Comparison of ENCODE assay signal across 17 cellular contexts in genomic region chr19:34228347-34228746, GRCh38. TPM values are rescaled to one million over a fixed set of nuclear protein-coding genes. Genes with fewer than 3 reads are reported as not detected.
DNase-seq lines count a peak whose midpoint lies in the region; TF ChIP-seq lines count a peak whose summit lies in the region.
"Had no signal": no experiment of that assay in that cellular context is flagged by ENCODE, and none has a peak within 500 bp of the region (broad histone marks: within the 10 kb centered on the region; RNA-seq: fewer than 3 reads in every experiment).

No MANE protein-coding gene starts in this region.

- in situ Hi-C loops in G401 (cut with HindIII; ENCODE audit: low sequenced_read_pairs), result no loop called here

- CTCF ChIA-PET in activated naive CD4-positive, alpha-beta T cell treated with anti-CD3 and anti-CD28 coated beads, Interleukin-2, amount 10 ng/mL, durations not matched to agents 7 days and 5 days (lab: Charles Lee), result interaction anchor here (0.7 to 1.0 kb wide), 2 partner anchors 9 to 55 kb away, joined by 4 read pairs; no protein-coding TSS in a partner anchor

- H3K27ac Mint-ChIP-seq in activated naive CD4-positive, alpha-beta T cell treated with anti-CD3 and anti-CD28 coated beads, Interleukin-2, amount 50 U/mL, for 24 hours, result peak overlapping the region; percentile 70
- no peak overlapping the region for H3K27ac Mint-ChIP-seq in activated naive CD4-positive, alpha-beta T cell treated with anti-CD3 and anti-CD28 coated beads, Interleukin-2, amount 10 ng/mL, durations not matched to agents 7 days and 5 days
- H3K27ac Mint-ChIP-seq: IgD-negative memory B cell had no signal

- H3K27me3 Mint-ChIP-seq in activated naive CD4-positive, alpha-beta T cell treated with anti-CD3 and anti-CD28 coated beads, Interleukin-2, amount 50 U/mL, for 24 hours, result no peaks in the 10 kb centered on the region
- no peaks in the 10 kb centered on the region for H3K27me3 Mint-ChIP-seq in activated naive CD4-positive, alpha-beta T cell treated with anti-CD3 and anti-CD28 coated beads, Interleukin-2, amount 10 ng/mL, durations not matched to agents 7 days and 5 days
- H3K27me3 Mint-ChIP-seq: IgD-negative memory B cell had no signal

- H3K4me1 Mint-ChIP-seq in activated naive CD4-positive, alpha-beta T cell treated with anti-CD3 and anti-CD28 coated beads, Interleukin-2, amount 50 U/mL, for 24 hours, result peaks cover 46% of the 10 kb centered on the region
- peaks cover 65% of the 10 kb centered on the region for H3K4me1 Mint-ChIP-seq in activated naive CD4-positive, alpha-beta T cell treated with anti-CD3 and anti-CD28 coated beads, Interleukin-2, amount 10 ng/mL, durations not matched to agents 7 days and 5 days

- no peak overlapping the region for H3K4me3 ChIP-seq in epithelial cell of esophagus (ENCODE audit: low read length)
- H3K4me3 ChIP-seq: HAP-1 had no signal

- peaks cover 25% of the 10 kb centered on the region for H3K36me3 Mint-ChIP-seq in activated naive CD4-positive, alpha-beta T cell treated with anti-CD3 and anti-CD28 coated beads, Interleukin-2, amount 50 U/mL, for 24 hours
- H3K36me3 Mint-ChIP-seq in activated naive CD4-positive, alpha-beta T cell treated with anti-CD3 and anti-CD28 coated beads, Interleukin-2, amount 10 ng/mL, durations not matched to agents 7 days and 5 days, result peaks cover 56% of the 10 kb centered on the region

- no peak for TF ChIP-seq CTCF in epithelial cell of esophagus (IDR thresholded peaks at IDR 0.05; ENCODE audit: insufficient read depth, low read depth, low read length, missing control alignments)

- H3K4me3 Mint-ChIP-seq in activated naive CD4-positive, alpha-beta T cell treated with anti-CD3 and anti-CD28 coated beads, Interleukin-2, amount 50 U/mL, for 24 hours, result no peak overlapping the region
- H3K4me3 Mint-ChIP-seq in activated naive CD4-positive, alpha-beta T cell treated with anti-CD3 and anti-CD28 coated beads, Interleukin-2, amount 10 ng/mL, durations not matched to agents 7 days and 5 days, result no peak overlapping the region
- H3K4me3 Mint-ChIP-seq: IgD-negative memory B cell had no signal

- DNase-seq in activated naive CD4-positive, alpha-beta T cell treated with anti-CD3 and anti-CD28 coated beads, Interleukin-2, amount 10 ng/mL, durations not matched to agents 7 days and 5 days, result no peak
- peak; percentile 71 for DNase-seq in RKO (ENCODE audit: low spot score)
- peak; percentile 16 for DNase-seq in epithelial cell of esophagus (ENCODE audit: low read depth)
- peak; percentile 26 for DNase-seq in stromal cell of bone marrow (ENCODE audit: low read depth)
- DNase-seq in G401 (ENCODE audit: low spot score), result no peak
- no peak for DNase-seq in NCI-H2081 treated with DMSO at 0.1 percent for 48 hours (lab: John Stamatoyannopoulos, UW)
- DNase-seq in NCI-H187 (lab: John Stamatoyannopoulos, UW), result no peak
- DNase-seq: AML-193, DMS53, GDM1, NCI-H1048, NCI-H2171, NCI-H510A, RPMI8226 had no signal

- H3K9me3 Mint-ChIP-seq in activated naive CD4-positive, alpha-beta T cell treated with anti-CD3 and anti-CD28 coated beads, Interleukin-2, amount 50 U/mL, for 24 hours, result no peaks in the 10 kb centered on the region
- no peaks in the 10 kb centered on the region for H3K9me3 Mint-ChIP-seq in activated naive CD4-positive, alpha-beta T cell treated with anti-CD3 and anti-CD28 coated beads, Interleukin-2, amount 10 ng/mL, durations not matched to agents 7 days and 5 days
- H3K9me3 Mint-ChIP-seq: IgD-negative memory B cell had no signal

RNA-seq across cellular contexts. Expression of gene GARRE1, which starts 26.0 kb away (rescaled TPM):
- total RNA-seq in G401 (2014; rRNA removed; shearing (Covaris generic)), result 15.9 and 18.5 TPM in 2 replicates

RNA-seq across cellular contexts. Expression of gene LSM14A, which starts 56.0 kb away (rescaled TPM):
- 89.9 and 119 TPM in 2 replicates for total RNA-seq in G401 (2014; rRNA removed; shearing (Covaris generic))

Comparison
In these comparisons a context has a peak if more than half of its experiments do, and no peak if none do; other contexts are left out.
1. DNase-seq: peak in RKO (single experiment), epithelial cell of esophagus (single experiment) and stromal cell of bone marrow (single experiment); none in activated naive CD4-positive, alpha-beta T cell treated with anti-CD3 and anti-CD28 coated beads, Interleukin-2, amount 10 ng/mL, durations not matched to agents 7 days and 5 days (single experiment), G401 (single experiment), NCI-H2081 treated with DMSO at 0.1 percent for 48 hours (single experiment) and NCI-H187 (0 of 2).